Comparison of ENCODE assay signal across 8 cellular contexts in genomic region chr15:89018235-89018634, GRCh38.
A peak's percentile ranks its signal among the peaks of the same experiment; 100 is the strongest.
DNase-seq lines count a peak whose midpoint lies in the region; ATAC-seq and TF ChIP-seq lines count a peak whose summit lies in the region.

No MANE protein-coding gene starts in this region.

- peak; percentile 54 for DNase-seq in Ammon's horn (ENCODE audit: low spot score)
- peak in 29 of 42 donors; percentile 5 to 75 (median 36) for DNase-seq in head of caudate nucleus
- DNase-seq in pons (ENCODE audit: low spot score): peak; percentile 31
- no peak for DNase-seq in activated CD4-positive, alpha-beta T cell treated with anti-CD3 and anti-CD28 coated beads for 1 hour
- DNase-seq in retina: no peak

- intact Hi-C loops in head of caudate nucleus (cut with DNase I): loop anchor here (5.0 kb wide), 1 partner anchor 111 kb away; no protein-coding TSS in a partner anchor

- peak overlapping the region; percentile 46 for H3K27ac ChIP-seq in VCaP

- ATAC-seq in GM18498 (IDR thresholded peaks at IDR 0.05; ENCODE audit: unreplicated experiment) (no peak), HG02852 (IDR thresholded peaks at IDR 0.05; ENCODE audit: unreplicated experiment) (no peak)

- no peak for TF ChIP-seq CTCF in VCaP (conservative IDR thresholded peaks at IDR 0.05)

Comparison
In these comparisons a context has a peak if more than half of its experiments do, and no peak if none do; other contexts are left out.
1. DNase-seq: peak in Ammon's horn (single experiment), head of caudate nucleus (29 of 42) and pons (single experiment); none in activated CD4-positive, alpha-beta T cell treated with anti-CD3 and anti-CD28 coated beads for 1 hour (single experiment) and retina (single experiment).